In the genomic region with DNA sequence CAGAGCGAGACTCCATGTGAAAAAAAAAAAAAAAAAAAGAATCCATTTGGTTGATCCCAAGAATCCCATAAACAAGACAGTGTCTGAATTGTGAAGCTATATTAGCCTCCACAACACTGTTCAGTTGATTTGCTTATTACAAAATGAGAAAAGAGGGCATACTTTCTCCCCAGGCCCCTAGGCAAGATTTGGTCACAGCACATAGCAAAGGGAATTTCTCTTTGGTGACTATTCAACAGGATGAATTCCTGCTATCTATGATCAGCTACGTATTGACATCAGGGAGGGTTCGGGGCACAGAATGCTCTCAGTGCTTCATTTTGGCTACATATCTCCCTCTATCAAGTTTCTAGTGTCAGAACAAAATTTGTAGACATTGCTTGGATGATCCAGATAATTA, we compare ENCODE assay signal across 27 cellular contexts. TPM values are rescaled to one million over a fixed set of nuclear protein-coding genes. Genes with fewer than 3 reads are reported as not detected.
DNase-seq lines count a peak whose midpoint lies in the region; TF ChIP-seq lines count a peak whose summit lies in the region.
"Had no signal": no experiment of that assay in that cellular context is flagged by ENCODE, and none has a peak within 500 bp of the region (broad histone marks: within the 10 kb centered on the region; RNA-seq: fewer than 3 reads in every experiment).

No MANE protein-coding gene starts in this region.

- intact Hi-C loops in tibial artery (cut with DNase I; ENCODE audit: low total_unique reads) (loop anchor here (10.0 kb wide), 1 partner anchor 193 kb away; no protein-coding TSS in a partner anchor), posterior cingulate gyrus (cut with DNase I) (no loop called here)

- no peak for TF ChIP-seq CTCF in coronary artery (IDR thresholded peaks at IDR 0.05)
- no peak for TF ChIP-seq CTCF in tibial artery (IDR thresholded peaks at IDR 0.05)
- TF ChIP-seq CTCF in chondrocyte (IDR thresholded peaks at IDR 0.05): no peak

- H2AFZ ChIP-seq in trophoblast cell (ENCODE audit: insufficient read depth, low read length, poor library complexity): no peak overlapping the region
- H2AFZ ChIP-seq: PC-9 had no signal

- no peak overlapping the region for H3K23ac ChIP-seq in trophoblast cell (ENCODE audit: low read length)

- no peaks in the 10 kb centered on the region for H3K9me3 Mint-ChIP-seq in chondrocyte (ENCODE audit: low read depth)
- H3K9me3 Mint-ChIP-seq in activated CD4-positive, alpha-beta memory T cell treated with anti-CD3 and anti-CD28 coated beads, Interleukin-2, amount 10 ng/mL, durations not matched to agents 7 days and 5 days: no peaks in the 10 kb centered on the region

- no peak overlapping the region for H3K9ac ChIP-seq in trophoblast cell (ENCODE audit: low read length)
- H3K9ac ChIP-seq: KMS-11 had no signal

- H3K14ac ChIP-seq in trophoblast cell (ENCODE audit: low read length): no peak overlapping the region

- no peak overlapping the region for H3K27ac Mint-ChIP-seq in chondrocyte (ENCODE audit: unreplicated experiment)
- H3K27ac Mint-ChIP-seq in activated CD4-positive, alpha-beta memory T cell treated with anti-CD3 and anti-CD28 coated beads, Interleukin-2, amount 10 ng/mL, durations not matched to agents 7 days and 5 days: no peak overlapping the region
- H3K27ac Mint-ChIP-seq: CD4-positive, alpha-beta memory T cell; IgD-negative memory B cell had no signal

- H3K79me1 ChIP-seq in trophoblast cell (ENCODE audit: low read length): no peaks in the 10 kb centered on the region

- no peak overlapping the region for H2BK12ac ChIP-seq in trophoblast cell (ENCODE audit: low read length)

- H3K4me3 ChIP-seq in coronary artery: no peak overlapping the region
- no peak overlapping the region for H3K4me3 ChIP-seq in trophoblast cell (ENCODE audit: low read depth, low read length)
- H3K4me3 ChIP-seq in tibial artery: no peak overlapping the region
- H3K4me3 ChIP-seq: A549, GM12878, PC-9, SJSA1 had no signal

- H3K4me3 Mint-ChIP-seq in chondrocyte (ENCODE audit: unreplicated experiment): no peak overlapping the region
- H3K4me3 Mint-ChIP-seq in activated CD4-positive, alpha-beta memory T cell treated with anti-CD3 and anti-CD28 coated beads, Interleukin-2, amount 10 ng/mL, durations not matched to agents 7 days and 5 days: no peak overlapping the region
- H3K4me3 Mint-ChIP-seq: CD4-positive, alpha-beta memory T cell; IgD-negative memory B cell had no signal

- no peaks in the 10 kb centered on the region for H3K79me2 ChIP-seq in trophoblast cell (ENCODE audit: control insufficient read depth, insufficient read depth, low read length, poor library complexity)

- no peak overlapping the region for H2BK5ac ChIP-seq in trophoblast cell (ENCODE audit: low read depth, low read length, poor library complexity)

- no peaks in the 10 kb centered on the region for H3K36me3 Mint-ChIP-seq in chondrocyte (ENCODE audit: low read depth)
- no peaks in the 10 kb centered on the region for H3K36me3 Mint-ChIP-seq in activated CD4-positive, alpha-beta memory T cell treated with anti-CD3 and anti-CD28 coated beads, Interleukin-2, amount 10 ng/mL, durations not matched to agents 7 days and 5 days (ENCODE audit: low read depth)
- H3K36me3 Mint-ChIP-seq: CD4-positive, alpha-beta memory T cell; IgD-negative memory B cell had no signal

- H3K4me1 Mint-ChIP-seq in chondrocyte (ENCODE audit: low read depth): peaks cover 3% of the 10 kb centered on the region
- no peaks in the 10 kb centered on the region for H3K4me1 Mint-ChIP-seq in activated CD4-positive, alpha-beta memory T cell treated with anti-CD3 and anti-CD28 coated beads, Interleukin-2, amount 10 ng/mL, durations not matched to agents 7 days and 5 days
- H3K4me1 Mint-ChIP-seq: CD4-positive, alpha-beta memory T cell; IgD-negative memory B cell had no signal

- H4K91ac ChIP-seq in trophoblast cell (ENCODE audit: low read depth, low read length): no peak overlapping the region

- H3K4ac ChIP-seq in trophoblast cell (ENCODE audit: low read depth, low read length): no peak overlapping the region

- no peak overlapping the region for H4K8ac ChIP-seq in trophoblast cell (ENCODE audit: low read depth, low read length)

- H3K4me2 ChIP-seq in trophoblast cell (ENCODE audit: low read length): no peak overlapping the region
- H3K4me2 ChIP-seq: A549, KMS-11, PC-9 had no signal

- no peak overlapping the region for H4K12ac ChIP-seq in trophoblast cell (ENCODE audit: low read depth, low read length)

- no peak overlapping the region for H2BK120ac ChIP-seq in trophoblast cell (ENCODE audit: insufficient read depth, low read length, poor library complexity)

- H3K4me1 ChIP-seq in trophoblast cell (ENCODE audit: control insufficient read depth in 1 of 2, insufficient read depth in 2 of 2, low read length in 2 of 2) (no peaks in the 10 kb centered on the region), tibial artery (peaks cover 0 to 53% (median 35%) of the 10 kb centered on the region in 4 donors)
- H3K4me1 ChIP-seq: A549, SJSA1 had no signal

- no peak overlapping the region for H3K18ac ChIP-seq in trophoblast cell (ENCODE audit: low read length)

- WGBS in trophoblast cell (ENCODE audit: extremely low coverage, insufficient coverage, insufficient read length): no CpG with 5 or more reads among the region's 3 CpGs

- H3K36me3 ChIP-seq in trophoblast cell (ENCODE audit: control insufficient read depth in 1 of 2, insufficient read depth in 2 of 2, low read length in 2 of 2) (no peaks in the 10 kb centered on the region), tibial artery (no peaks in the 10 kb centered on the region)
- H3K36me3 ChIP-seq: SJSA1 had no signal

- H3K9me3 ChIP-seq in trophoblast cell (ENCODE audit: insufficient read depth, low read depth, low read length): no peaks in the 10 kb centered on the region
- no peaks in the 10 kb centered on the region for H3K9me3 ChIP-seq in tibial artery
- H3K9me3 ChIP-seq: A549 had no signal

- CTCF ChIA-PET in activated CD4-positive, alpha-beta memory T cell treated with anti-CD3 and anti-CD28 coated beads, Interleukin-2, amount 10 ng/mL, durations not matched to agents 7 days and 5 days (lab: Charles Lee): no interaction called here

- POLR2A ChIA-PET in activated CD4-positive, alpha-beta memory T cell treated with anti-CD3 and anti-CD28 coated beads, Interleukin-2, amount 10 ng/mL, durations not matched to agents 7 days and 5 days (lab: Charles Lee): no interaction called here

- DNase-seq in M059J (ENCODE audit: low read depth) (peak; percentile 71), coronary artery (ENCODE audit: low spot score) (no peak), trophoblast cell (peak; percentile 74 to 90), tibial artery (no peak), chondrocyte (ENCODE audit: low spot score) (no peak), posterior cingulate gyrus (no peak)
- no peak for DNase-seq in activated CD4-positive, alpha-beta memory T cell treated with anti-CD3 and anti-CD28 coated beads, Interleukin-2, amount 10 ng/mL, durations not matched to agents 7 days and 5 days
- DNase-seq: C1 segment of cervical spinal cord; CD4-positive, alpha-beta memory T cell; COR-L47; DMS53; GDM1; NCI-H1048; NCI-H1417; NCI-H1694; NCI-H2029 treated with DMSO at 0.1 percent for 48 hours; NCI-H446 treated with DMSO at 0.1 percent for 48 hours; NCI-H526; PC-9; Right ventricle myocardium superior; RPMI8226 had no signal

- H3K27me3 ChIP-seq in trophoblast cell (ENCODE audit: insufficient read depth, low read length) (no peaks in the 10 kb centered on the region), tibial artery (no peaks in the 10 kb centered on the region)
- H3K27me3 ChIP-seq: SJSA1 had no signal

- H3K27ac ChIP-seq in coronary artery (peak overlapping the region; percentile 74 to 83), trophoblast cell (ENCODE audit: low read depth, low read length) (no peak overlapping the region), tibial artery (peak overlapping the region; percentile 76 to 82)
- H3K27ac ChIP-seq: A549, HL-60, KMS-11, PC-9, SJSA1 had no signal

- H3K27me3 Mint-ChIP-seq in chondrocyte (ENCODE audit: low read depth): peaks cover 29% of the 10 kb centered on the region
- H3K27me3 Mint-ChIP-seq in activated CD4-positive, alpha-beta memory T cell treated with anti-CD3 and anti-CD28 coated beads, Interleukin-2, amount 10 ng/mL, durations not matched to agents 7 days and 5 days: peaks cover 8% of the 10 kb centered on the region

- H2AK5ac ChIP-seq in trophoblast cell (ENCODE audit: low read length): no peak overlapping the region

RNA-seq across cellular contexts. Expression of gene SLC22A3, which starts 20.2 kb away (rescaled TPM):
- total RNA-seq in M059J (2014; rRNA removed; shearing (Covaris generic)): 0.94 and 1.1 TPM in 2 replicates
- 0.17 and 0.18 TPM in 2 replicates for polyA plus RNA-seq in trophoblast cell (2013)
- 1.4 to 1.6 TPM (median 1.4 TPM) in 3 replicates for total RNA-seq in chondrocyte
- not detected for total RNA-seq in activated CD4-positive, alpha-beta memory T cell treated with anti-CD3 and anti-CD28 coated beads, Interleukin-2, amount 10 ng/mL, durations not matched to agents 7 days and 5 days
- total RNA-seq: CD4-positive, alpha-beta memory T cell; PC-9; SJSA1 had no signal
- polyA plus RNA-seq: IgD-negative memory B cell had no signal

Comparison
In these comparisons a context has a peak if more than half of its experiments do, and no peak if none do; other contexts are left out.
1. DNase-seq: peak in M059J (single experiment) and trophoblast cell (2 of 2); none in coronary artery (single experiment), tibial artery (0 of 2), chondrocyte (single experiment), posterior cingulate gyrus (0 of 10) and activated CD4-positive, alpha-beta memory T cell treated with anti-CD3 and anti-CD28 coated beads, Interleukin-2, amount 10 ng/mL, durations not matched to agents 7 days and 5 days (single experiment).